9 cellular contexts compared by ENCODE assay signal in genomic region chr4:185587444-185588161, GRCh38. TPM values are rescaled to one million over a fixed set of nuclear protein-coding genes. Genes with fewer than 3 reads are reported as not detected.
DNase-seq lines count a peak whose midpoint lies in the region; ATAC-seq, FAIRE-seq and TF ChIP-seq lines count a peak whose summit lies in the region.
"Had no signal": no experiment of that assay in that cellular context is flagged by ENCODE, and none has a peak within 500 bp of the region (broad histone marks: within the 10 kb centered on the region; RNA-seq: fewer than 3 reads in every experiment).

No MANE protein-coding gene starts in this region.

- FAIRE-seq in urothelium cell line (lab: Jason Lieb, UNC): no peak

- ATAC-seq in GM19324 (IDR thresholded peaks at IDR 0.05; ENCODE audit: low FRiP score, unreplicated experiment): peak; percentile 98
- peak; percentile 97 for ATAC-seq in HG03108 (IDR thresholded peaks at IDR 0.05; ENCODE audit: unreplicated experiment)
- peak; percentile 96 for ATAC-seq in activated CD8-positive, alpha-beta T cell treated with anti-CD3 and anti-CD28 coated beads for 36 hours

- peak overlapping the region; percentile 60 for H3K27ac Mint-ChIP-seq in activated CD8-positive, alpha-beta T cell treated with anti-CD3 and anti-CD28 coated beads for 36 hours

- H3K4me3 Mint-ChIP-seq in activated CD8-positive, alpha-beta T cell treated with anti-CD3 and anti-CD28 coated beads for 36 hours: peak overlapping the region; percentile 48

- intact Hi-C loops in activated CD8-positive, alpha-beta T cell treated with anti-CD3 and anti-CD28 coated beads for 36 hours (cut with micrococcal nuclease): loop anchor here (2.0 kb wide), 1 partner anchor 53 kb away; the partner anchor contains the start of gene PDLIM3
- intact Hi-C loops in head of caudate nucleus (cut with DNase I): no loop called here

- CTCF ChIA-PET in activated CD8-positive, alpha-beta T cell treated with anti-CD3 and anti-CD28 coated beads for 36 hours (lab: Charles Lee): interaction anchor here (7.5 kb wide), 1 partner anchor 10 kb away, joined by 55 read pairs; no protein-coding TSS in a partner anchor

- H3K4me1 Mint-ChIP-seq in activated CD8-positive, alpha-beta T cell treated with anti-CD3 and anti-CD28 coated beads for 36 hours (ENCODE audit: low read depth): peaks cover 13% of the 10 kb centered on the region

- no peaks in the 10 kb centered on the region for H3K36me3 Mint-ChIP-seq in activated CD8-positive, alpha-beta T cell treated with anti-CD3 and anti-CD28 coated beads for 36 hours (ENCODE audit: low read depth)

- H3K27me3 Mint-ChIP-seq in activated CD8-positive, alpha-beta T cell treated with anti-CD3 and anti-CD28 coated beads for 36 hours: peaks cover 48% of the 10 kb centered on the region

- peak; percentile 87 for DNase-seq in activated CD8-positive, alpha-beta T cell treated with anti-CD3 and anti-CD28 coated beads for 36 hours
- peak in 31 of 42 donors; percentile 17 to 75 (median 41) for DNase-seq in head of caudate nucleus
- peak; percentile 28 to 54 (median 35) for DNase-seq in stimulated activated CD4-positive, alpha-beta T cell treated with anti-CD3 and anti-CD28 coated beads, TNF-alpha, amount 100 ng/mL, for 4 hours (ENCODE audit: low read depth in 3 of 3)
- no peak for DNase-seq in NCI-H2029 (lab: John Stamatoyannopoulos, UW)
- no peak for DNase-seq in urothelium cell line (ENCODE audit: low spot score)
- no peak for DNase-seq in SHP77 (lab: John Stamatoyannopoulos, UW)

- H3K9me3 Mint-ChIP-seq in activated CD8-positive, alpha-beta T cell treated with anti-CD3 and anti-CD28 coated beads for 36 hours: no peaks in the 10 kb centered on the region

- TF ChIP-seq CTCF in activated CD8-positive, alpha-beta T cell treated with anti-CD3 and anti-CD28 coated beads for 36 hours (IDR thresholded peaks at IDR 0.05): no peak

- POLR2A ChIA-PET in activated CD8-positive, alpha-beta T cell treated with anti-CD3 and anti-CD28 coated beads for 36 hours (lab: Charles Lee): interaction anchor here (1.7 kb wide), 1 partner anchor 10 kb away, joined by 4 read pairs; no protein-coding TSS in a partner anchor

RNA-seq across cellular contexts. Expression of gene PDLIM3, which starts 52.3 kb away (rescaled TPM):
- total RNA-seq in activated CD8-positive, alpha-beta T cell treated with anti-CD3 and anti-CD28 coated beads for 36 hours: not detected
- total RNA-seq: T-helper 1 cell treated with Interleukin-12 subunit alpha and Interleukin-12 subunit beta and Interleukin-4 antibody, amounts not matched to agents 30 ng/mL and 1 ng/mL, for 36 hours had no signal

Comparison
In these comparisons a context has a peak if more than half of its experiments do, and no peak if none do; other contexts are left out.
1. DNase-seq: peak in activated CD8-positive, alpha-beta T cell treated with anti-CD3 and anti-CD28 coated beads for 36 hours (single experiment), head of caudate nucleus (31 of 42) and stimulated activated CD4-positive, alpha-beta T cell treated with anti-CD3 and anti-CD28 coated beads, TNF-alpha, amount 100 ng/mL, for 4 hours (3 of 3); none in NCI-H2029 (single experiment), urothelium cell line (single experiment) and SHP77 (0 of 2).
2. Peak in every context shown above with its lines, with median percentiles within 50 percentile points of each other: ATAC-seq.